In the genomic region with DNA sequence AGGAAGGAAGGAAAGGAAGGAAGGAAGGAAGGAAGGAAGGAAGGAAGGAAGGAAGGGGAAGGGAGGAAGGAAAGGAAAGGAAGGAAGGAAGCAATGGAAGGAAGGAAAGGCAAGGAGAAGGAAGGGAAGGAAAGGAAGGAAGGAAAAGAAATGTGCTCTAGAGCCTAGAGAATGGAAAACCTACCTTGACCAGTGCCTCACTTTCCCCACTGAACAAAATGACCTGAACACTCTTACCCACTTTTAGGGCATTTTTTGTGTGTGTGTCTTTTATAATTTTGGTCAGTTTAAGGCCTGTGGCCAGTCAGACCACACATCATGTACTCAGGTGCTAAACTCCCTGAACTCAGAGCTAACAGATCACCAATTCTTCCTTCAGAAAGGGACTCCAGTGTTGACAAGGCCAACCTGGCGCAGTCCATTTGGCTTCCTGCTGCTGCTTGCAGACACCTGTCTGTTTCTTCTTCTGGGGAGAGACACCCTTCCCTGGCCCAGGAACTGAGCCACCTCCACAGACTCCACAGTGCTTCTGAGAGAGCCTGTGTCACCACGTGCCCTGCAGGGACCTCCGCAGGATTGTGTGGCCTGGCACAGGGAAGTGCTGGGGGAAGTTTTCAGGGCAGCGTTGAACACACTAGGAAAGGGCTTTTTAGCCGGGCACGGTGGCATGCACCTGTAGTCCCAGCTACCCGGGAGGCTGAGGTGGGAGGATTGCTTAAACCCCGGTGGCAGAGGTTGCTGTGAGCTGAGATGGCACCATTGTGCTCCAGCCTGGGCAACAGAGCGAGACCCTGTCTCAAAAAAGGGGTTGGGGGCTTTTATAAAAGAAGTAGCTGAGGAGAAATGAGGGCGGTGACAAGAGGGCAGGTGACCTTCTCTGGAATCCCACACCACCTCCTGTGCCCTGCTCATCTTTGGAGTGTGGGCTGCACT, we compare ENCODE assay signal across 27 cellular contexts.
"Had no signal": no experiment of that assay in that cellular context is flagged by ENCODE, and none has a peak within 500 bp of the region (broad histone marks: within the 10 kb centered on the region; RNA-seq: fewer than 3 reads in every experiment).

No MANE protein-coding gene starts in this region.

- H3K9me3 ChIP-seq: MG63, SJCRH30 had no signal

- H3K27ac ChIP-seq: brain microvascular endothelial cell, KMS-11, SJCRH30 had no signal

- H3K4me1 ChIP-seq: SJCRH30 had no signal

- H3K27me3 Mint-ChIP-seq: activated CD8-positive, alpha-beta memory T cell treated with anti-CD3 and anti-CD28 coated beads, Interleukin-2, amount 10 ng/mL, durations not matched to agents 7 days and 5 days; activated naive CD8-positive, alpha-beta T cell; activated T-cell treated with anti-CD3 and anti-CD28 coated beads, Interleukin-2, amount 50 U/mL, for 24 hours had no signal

- H3K4me3 Mint-ChIP-seq: activated CD8-positive, alpha-beta memory T cell treated with anti-CD3 and anti-CD28 coated beads, Interleukin-2, amount 10 ng/mL, durations not matched to agents 7 days and 5 days; activated naive CD8-positive, alpha-beta T cell; activated T-cell treated with anti-CD3 and anti-CD28 coated beads, Interleukin-2, amount 50 U/mL, for 24 hours; activated T-helper 1 cell treated with anti-CD3 and anti-CD28 coated beads, Interleukin-12 subunit alpha, Interleukin-12 subunit beta, Interleukin-2, Interleukin-4 antibody, amounts not matched to agents 30 ng/mL and 10 ng/mL and 1 ng/mL, durations not matched to agents 14 hours and 24 hours and 36 hours; T-helper 1 cell treated with Interleukin-12 subunit alpha and Interleukin-12 subunit beta and Interleukin-4 antibody, amounts not matched to agents 30 μg/mL and 1 μg/mL, for 36 hours; WTC11 had no signal

- H3K36me3 Mint-ChIP-seq: activated CD8-positive, alpha-beta memory T cell treated with anti-CD3 and anti-CD28 coated beads, Interleukin-2, amount 10 ng/mL, durations not matched to agents 7 days and 5 days; activated naive CD8-positive, alpha-beta T cell; WTC11 had no signal

- H3K4me3 ChIP-seq: MG63, SJCRH30 had no signal

- H3K36me3 ChIP-seq: brain microvascular endothelial cell, MG63, SJCRH30 had no signal

- H3K4me1 Mint-ChIP-seq: activated CD8-positive, alpha-beta memory T cell treated with anti-CD3 and anti-CD28 coated beads, Interleukin-2, amount 10 ng/mL, durations not matched to agents 7 days and 5 days had no signal

- H3K9me3 Mint-ChIP-seq: activated T-cell treated with anti-CD3 and anti-CD28 coated beads, Interleukin-2, amount 50 U/mL, for 24 hours; activated T-helper 1 cell treated with anti-CD3 and anti-CD28 coated beads, Interleukin-12 subunit alpha, Interleukin-12 subunit beta, Interleukin-2, Interleukin-4 antibody, amounts not matched to agents 30 ng/mL and 10 ng/mL and 1 ng/mL, durations not matched to agents 14 hours and 24 hours and 36 hours; T-helper 1 cell treated with Interleukin-12 subunit alpha and Interleukin-12 subunit beta and Interleukin-4 antibody, amounts not matched to agents 30 μg/mL and 1 μg/mL, for 36 hours; WTC11 had no signal

- DNase-seq: activated CD4-positive, alpha-beta T cell treated with anti-CD3 and anti-CD28 coated beads for 48 hours; activated CD4-positive, alpha-beta T cell treated with anti-CD3 and anti-CD28 coated beads, Interleukin-2, amount 50 U/mL, for 48 hours; activated CD4-positive, CD25-positive, alpha-beta regulatory T cell treated with anti-CD3 and anti-CD28 coated beads, Interleukin-2, amount 50 U/mL, for 72 hours; activated CD8-positive, alpha-beta memory T cell treated with anti-CD3 and anti-CD28 coated beads, Interleukin-2, amount 10 ng/mL, durations not matched to agents 7 days and 5 days; activated effector memory CD4-positive, alpha-beta T cell treated with Interleukin-2 at 50 U/mL for 16 hours; activated naive CD4-positive, alpha-beta T cell; activated T-cell treated with anti-CD3 and anti-CD28 coated beads, Interleukin-2, amount 50 U/mL, for 24 hours; amygdala; brain microvascular endothelial cell; MG63; MV-4-11; NCI-H1092 treated with DMSO at 0.1 percent for 48 hours; NCI-H1436; NCI-H1694 treated with DMSO at 0.1 percent for 48 hours; NCI-H2029 treated with DMSO at 0.1 percent for 48 hours; NCI-H345; NCI-H510A; NCI-H526 treated with DMSO at 0.1 percent for 48 hours; NCI-H82; SJCRH30; T-helper 9 cell had no signal

- ATAC-seq: activated CD8-positive, alpha-beta memory T cell treated with anti-CD3 and anti-CD28 coated beads, Interleukin-2, amount 10 ng/mL, durations not matched to agents 7 days and 5 days; Right ventricle myocardium inferior; WTC11 had no signal

- H3K27ac Mint-ChIP-seq: activated CD8-positive, alpha-beta memory T cell treated with anti-CD3 and anti-CD28 coated beads, Interleukin-2, amount 10 ng/mL, durations not matched to agents 7 days and 5 days; activated naive CD8-positive, alpha-beta T cell; activated T-cell treated with anti-CD3 and anti-CD28 coated beads, Interleukin-2, amount 50 U/mL, for 24 hours; activated T-helper 1 cell treated with anti-CD3 and anti-CD28 coated beads, Interleukin-12 subunit alpha, Interleukin-12 subunit beta, Interleukin-2, Interleukin-4 antibody, amounts not matched to agents 30 ng/mL and 10 ng/mL and 1 ng/mL, durations not matched to agents 14 hours and 24 hours and 36 hours; T-helper 1 cell treated with Interleukin-12 subunit alpha and Interleukin-12 subunit beta and Interleukin-4 antibody, amounts not matched to agents 30 μg/mL and 1 μg/mL, for 36 hours; WTC11 had no signal
